ENCODE assay signal across 8 cellular contexts in genomic region chr16:49492090-49492801, GRCh38.
DNase-seq lines count a peak whose midpoint lies in the region; ATAC-seq and TF ChIP-seq lines count a peak whose summit lies in the region.

No MANE protein-coding gene starts in this region.

- H3K27ac ChIP-seq in spleen: peak overlapping the region in 6 of 8 donors; percentile 26 to 74 (median 59)

- H3K9me3 Mint-ChIP-seq in CD14-positive monocyte: peaks cover 0 to 5% (median 0%) of the 10 kb centered on the region in 7 donors
- H3K9me3 Mint-ChIP-seq in activated naive CD8-positive, alpha-beta T cell treated with anti-CD3 and anti-CD28 coated beads, Interleukin-2, amount 50 U/mL, for 24 hours: no peaks in the 10 kb centered on the region

- DNase-seq in CD14-positive monocyte (ENCODE audit: low spot score) (peak; percentile 42), NCI-H460 (ENCODE audit: extremely low read depth, low read depth) (peak; percentile 8), hypothalamus (lab: John Stamatoyannopoulos, UW) (peak in 34 of 51 donors; percentile 4 to 70 (median 32)), spleen (peak; percentile 83), DMS114 treated with DMSO at 0.1 percent for 48 hours (lab: John Stamatoyannopoulos, UW; ENCODE audit: unreplicated experiment) (no peak)
- peak; percentile 53 for DNase-seq in activated naive CD8-positive, alpha-beta T cell treated with anti-CD3 and anti-CD28 coated beads, Interleukin-2, amount 50 U/mL, for 24 hours

- intact Hi-C loops in CD14-positive monocyte (cut with micrococcal nuclease): loop anchor here (5.0 to 10.0 kb wide), 2 partner anchors 100 to 103 kb away; no protein-coding TSS in a partner anchor
- intact Hi-C loops in spleen (cut with DNase I; ENCODE audit: low total_unique reads): loop anchor here (10.0 kb wide), 1 partner anchor 103 kb away; no protein-coding TSS in a partner anchor

- 24 to 43% (median 31%) methylated on average over 5 to 51 of the region's 51 CpGs for WGBS in spleen, 5 donors

- no peaks in the 10 kb centered on the region for H3K36me3 Mint-ChIP-seq in CD14-positive monocyte
- H3K36me3 Mint-ChIP-seq in activated naive CD8-positive, alpha-beta T cell treated with anti-CD3 and anti-CD28 coated beads, Interleukin-2, amount 50 U/mL, for 24 hours (ENCODE audit: low read depth): no peaks in the 10 kb centered on the region

- peaks cover 2% of the 10 kb centered on the region for H3K4me1 Mint-ChIP-seq in CD14-positive monocyte
- H3K4me1 Mint-ChIP-seq in activated naive CD8-positive, alpha-beta T cell treated with anti-CD3 and anti-CD28 coated beads, Interleukin-2, amount 50 U/mL, for 24 hours: no peaks in the 10 kb centered on the region

- no peaks in the 10 kb centered on the region for H3K36me3 ChIP-seq in spleen

- peak; percentile 69 for ATAC-seq in GM19455 (IDR thresholded peaks at IDR 0.05; ENCODE audit: unreplicated experiment)
- ATAC-seq in activated naive CD8-positive, alpha-beta T cell treated with anti-CD3 and anti-CD28 coated beads, Interleukin-2, amount 50 U/mL, for 24 hours: peak; percentile 57
- ATAC-seq in HG02938 (IDR thresholded peaks at IDR 0.05; ENCODE audit: unreplicated experiment): no peak

- peak overlapping the region in 7 of 8 donors; percentile 7 to 58 (median 26) for H3K4me3 ChIP-seq in spleen

- no peak for TF ChIP-seq POLR2A in spleen (IDR thresholded peaks at IDR 0.05)

- peaks cover 0 to 15% (median 14%) of the 10 kb centered on the region in 6 donors for H3K4me1 ChIP-seq in spleen

- peak overlapping the region in 1 of 2 donors; percentile 55 for H3K4me3 Mint-ChIP-seq in CD14-positive monocyte
- H3K4me3 Mint-ChIP-seq in activated naive CD8-positive, alpha-beta T cell treated with anti-CD3 and anti-CD28 coated beads, Interleukin-2, amount 50 U/mL, for 24 hours: no peak overlapping the region

- H3K27ac Mint-ChIP-seq in CD14-positive monocyte: no peak overlapping the region
- H3K27ac Mint-ChIP-seq in activated naive CD8-positive, alpha-beta T cell treated with anti-CD3 and anti-CD28 coated beads, Interleukin-2, amount 50 U/mL, for 24 hours: no peak overlapping the region

- no peaks in the 10 kb centered on the region for H3K9me3 ChIP-seq in spleen

- peaks cover 0 to 14% (median 0%) of the 10 kb centered on the region in 7 donors for H3K27me3 ChIP-seq in spleen (replicated peaks in 1 of 7)

- peak; percentile 99 for TF ChIP-seq CTCF in CD14-positive monocyte (IDR thresholded peaks at IDR 0.05)
- TF ChIP-seq CTCF in spleen (IDR thresholded peaks at IDR 0.05 in 8 of 11, conservative IDR thresholded peaks at IDR 0.05 in 3 of 11): peak; percentile 29 to 93 (median 88)

- peaks cover 0 to 13% (median 2%) of the 10 kb centered on the region in 3 donors for H3K27me3 Mint-ChIP-seq in CD14-positive monocyte (ENCODE audit: low read depth in 3 of 3)
- H3K27me3 Mint-ChIP-seq in activated naive CD8-positive, alpha-beta T cell treated with anti-CD3 and anti-CD28 coated beads, Interleukin-2, amount 50 U/mL, for 24 hours: no peaks in the 10 kb centered on the region
